9 cellular contexts compared by ENCODE assay signal in the genomic region with DNA sequence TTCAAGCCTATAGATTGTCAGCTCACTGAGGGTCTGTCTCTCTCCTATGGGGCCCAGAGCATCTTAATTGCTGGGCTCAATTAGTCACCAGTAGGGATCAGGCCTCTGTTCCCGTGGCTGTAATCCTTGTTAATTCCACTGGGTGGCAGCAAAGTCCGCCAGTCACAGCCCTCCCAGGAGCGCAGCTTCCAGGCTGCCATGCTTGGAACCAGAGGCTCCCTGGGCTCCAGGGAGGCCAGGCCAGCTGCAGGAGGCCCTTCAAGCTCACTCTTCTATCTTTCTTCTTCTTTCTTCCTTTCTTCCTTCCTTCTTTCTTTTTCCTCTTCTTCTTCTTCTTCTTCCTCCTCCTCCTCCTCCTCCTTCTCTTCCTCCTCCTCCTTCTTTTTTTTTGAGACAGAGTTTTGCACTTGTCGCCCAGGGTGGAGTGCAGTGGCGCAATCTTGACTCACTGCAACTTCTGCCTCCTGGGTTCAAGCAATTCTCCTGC. TPM values are rescaled to one million over a fixed set of nuclear protein-coding genes. Genes with fewer than 3 reads are reported as not detected.
DNase-seq lines count a peak whose midpoint lies in the region; ATAC-seq and TF ChIP-seq lines count a peak whose summit lies in the region.
"Had no signal": no experiment of that assay in that cellular context is flagged by ENCODE, and none has a peak within 500 bp of the region (broad histone marks: within the 10 kb centered on the region; RNA-seq: fewer than 3 reads in every experiment).

No MANE protein-coding gene starts in this region.

- H3K27ac ChIP-seq in heart right ventricle = no peak overlapping the region

- no peaks in the 10 kb centered on the region for H3K36me3 ChIP-seq in heart right ventricle

- H3K36me3 Mint-ChIP-seq in activated naive CD8-positive, alpha-beta T cell treated with anti-CD3 and anti-CD28 coated beads, Interleukin-2, amount 50 U/mL, for 24 hours (ENCODE audit: low read depth) = no peaks in the 10 kb centered on the region

- no peaks in the 10 kb centered on the region for H3K9me3 Mint-ChIP-seq in activated naive CD8-positive, alpha-beta T cell treated with anti-CD3 and anti-CD28 coated beads, Interleukin-2, amount 50 U/mL, for 24 hours

- peak; percentile 87 for TF ChIP-seq CTCF in AG10803 (conservative IDR thresholded peaks at IDR 0.05; ENCODE audit: low read length)
- peak; percentile 85 to 97 (median 92) for TF ChIP-seq CTCF in heart right ventricle (IDR thresholded peaks at IDR 0.05)
- TF ChIP-seq CTCF in retinal pigment epithelial cell (conservative IDR thresholded peaks at IDR 0.05; ENCODE audit: low read depth, low read length) = peak; percentile 78

- no peaks in the 10 kb centered on the region for H3K27me3 ChIP-seq in heart right ventricle

- H3K9me3 ChIP-seq in heart right ventricle = no peaks in the 10 kb centered on the region

- DNase-seq in AG10803 (ENCODE audit: low read depth) = peak; percentile 69
- DNase-seq in NCI-H128 (lab: John Stamatoyannopoulos, UW; ENCODE audit: unreplicated experiment) = peak; percentile 39
- peak; percentile 72 for DNase-seq in SW480 (ENCODE audit: low spot score)
- peak; percentile 77 for DNase-seq in activated naive CD8-positive, alpha-beta T cell treated with anti-CD3 and anti-CD28 coated beads, Interleukin-2, amount 50 U/mL, for 24 hours
- peak; percentile 74 to 77 for DNase-seq in heart right ventricle
- DNase-seq in retinal pigment epithelial cell (ENCODE audit: low read depth) = no peak

- no peak overlapping the region for H3K4me3 Mint-ChIP-seq in activated naive CD8-positive, alpha-beta T cell treated with anti-CD3 and anti-CD28 coated beads, Interleukin-2, amount 50 U/mL, for 24 hours

- intact Hi-C loops in heart right ventricle (cut with DNase I) = loop anchor here (1.0 to 5.0 kb wide), 4 partner anchors 66 to 83 kb away; no protein-coding TSS in a partner anchor

- peak overlapping the region; percentile 39 for H3K27ac Mint-ChIP-seq in activated naive CD8-positive, alpha-beta T cell treated with anti-CD3 and anti-CD28 coated beads, Interleukin-2, amount 50 U/mL, for 24 hours

- H3K4me3 ChIP-seq in AG10803 (ENCODE audit: low read length) (no peak overlapping the region), heart right ventricle (no peak overlapping the region), retinal pigment epithelial cell (ENCODE audit: low read length) (no peak overlapping the region)

- 38% methylated on average over 5 of the region's 5 CpGs for WGBS in heart right ventricle, 2 donors

- ATAC-seq in GM21381 (IDR thresholded peaks at IDR 0.05; ENCODE audit: unreplicated experiment) (peak; percentile 62), heart right ventricle (peak; percentile 88 to 95 (median 91)), GM18867 (IDR thresholded peaks at IDR 0.05; ENCODE audit: unreplicated experiment) (no peak)
- peak; percentile 98 for ATAC-seq in activated naive CD8-positive, alpha-beta T cell treated with anti-CD3 and anti-CD28 coated beads, Interleukin-2, amount 50 U/mL, for 24 hours

- H3K27me3 Mint-ChIP-seq in activated naive CD8-positive, alpha-beta T cell treated with anti-CD3 and anti-CD28 coated beads, Interleukin-2, amount 50 U/mL, for 24 hours = peaks cover 6% of the 10 kb centered on the region

- H3K4me1 Mint-ChIP-seq in activated naive CD8-positive, alpha-beta T cell treated with anti-CD3 and anti-CD28 coated beads, Interleukin-2, amount 50 U/mL, for 24 hours = no peaks in the 10 kb centered on the region

- H3K4me1 ChIP-seq in heart right ventricle = peaks cover 0 to 9% (median 0%) of the 10 kb centered on the region in 9 donors

RNA-seq across cellular contexts. Expression of a gene that starts 14.4 kb away (rescaled TPM):
- 10 to 100 TPM in 2 of 10 donors, not detected in 8; 18.2 to 51.0 TPM for total RNA-seq in heart right ventricle
- not detected for polyA plus RNA-seq in heart right ventricle
- polyA plus RNA-seq: thymus had no signal

RNA-seq across cellular contexts. Expression of a gene that starts 23.1 kb away (rescaled TPM):
- total RNA-seq in heart right ventricle = not detected
- not detected for polyA plus RNA-seq in heart right ventricle
- polyA plus RNA-seq: thymus had no signal

RNA-seq across cellular contexts. Expression of a gene that starts 32.2 kb away (rescaled TPM):
- total RNA-seq in heart right ventricle = 1 to 10 TPM; 3.3 to 5.2 (median 4.8) TPM
- polyA plus RNA-seq in heart right ventricle = 1 to 10 TPM; 3.1 to 4.6 TPM

RNA-seq across cellular contexts. Expression of a gene that starts 58.9 kb away (rescaled TPM):
- total RNA-seq in heart right ventricle = under 1 TPM in 7 of 10 donors, not detected in 3; 0.05 to 0.57 (median 0.16) TPM
- polyA plus RNA-seq in heart right ventricle = under 1 TPM in 1 of 2 donors, not detected in 1; under 0.01 TPM
